ENCODE assay signal across 35 cellular contexts in genomic region chr3:63707731-63708130, GRCh38. TPM values are rescaled to one million over a fixed set of nuclear protein-coding genes. Genes with fewer than 3 reads are reported as not detected.
"Had no signal": no experiment of that assay in that cellular context is flagged by ENCODE, and none has a peak within 500 bp of the region (broad histone marks: within the 10 kb centered on the region; RNA-seq: fewer than 3 reads in every experiment).

No MANE protein-coding gene starts in this region.

- H3K27ac ChIP-seq: brain microvascular endothelial cell, foreskin keratinocyte, gastrocnemius medialis, WERI-Rb-1 had no signal

- H3K4me1 ChIP-seq: gastrocnemius medialis had no signal

- H3K27me3 ChIP-seq: brain microvascular endothelial cell, dorsolateral prefrontal cortex, foreskin keratinocyte, gastrocnemius medialis had no signal

- H3K36me3 ChIP-seq: brain microvascular endothelial cell, gastrocnemius medialis, WERI-Rb-1 had no signal

- H3K27me3 Mint-ChIP-seq: activated B cell treated with CpG ODN at 0.5 μM for 24 hours; activated CD8-positive, alpha-beta T cell treated with anti-CD3 and anti-CD28 coated beads for 36 hours; activated naive CD4-positive, alpha-beta T cell treated with anti-CD3 and anti-CD28 coated beads, Interleukin-2, amount 10 ng/mL, durations not matched to agents 7 days and 5 days; activated T-helper 17 cell treated with anti-CD3 and anti-CD28 coated beads, Interleukin-2, amount 50 U/mL, for 72 hours; T-cell; T-helper 17 cell had no signal

- H3K36me3 Mint-ChIP-seq: activated naive CD4-positive, alpha-beta T cell treated with anti-CD3 and anti-CD28 coated beads, Interleukin-2, amount 10 ng/mL, durations not matched to agents 7 days and 5 days; activated naive CD4-positive, alpha-beta T cell treated with anti-CD3 and anti-CD28 coated beads, Interleukin-2, amount 50 U/mL, for 72 hours; activated naive CD8-positive, alpha-beta T cell treated with anti-CD3 and anti-CD28 coated beads, Interleukin-2, amount 10 ng/mL, durations not matched to agents 7 days and 5 days; T-cell had no signal

- DNase-seq: activated B cell treated with CpG ODN at 0.5 μM for 24 hours; activated CD4-positive, alpha-beta T cell treated with anti-CD3 and anti-CD28 coated beads for 48 hours; activated CD4-positive, alpha-beta T cell treated with anti-CD3 and anti-CD28 coated beads, Interleukin-2, amount 50 U/mL, for 1 hour; activated CD4-positive, alpha-beta T cell treated with anti-CD3 and anti-CD28 coated beads, Interleukin-2, amount 50 U/mL, for 48 hours; activated CD8-positive, alpha-beta memory T cell treated with anti-CD3 and anti-CD28 coated beads for 24 hours; activated CD8-positive, alpha-beta T cell treated with anti-CD3 and anti-CD28 coated beads for 36 hours; activated effector memory CD4-positive, alpha-beta T cell treated with anti-CD3 and anti-CD28 coated beads, Interleukin-2, amount 50 U/mL, for 16 hours; activated naive CD4-positive, alpha-beta T cell treated with anti-CD3 and anti-CD28 coated beads, Interleukin-2, amount 10 ng/mL, durations not matched to agents 7 days and 5 days; activated naive CD8-positive, alpha-beta T cell treated with anti-CD3 and anti-CD28 coated beads, Interleukin-2, amount 10 ng/mL, durations not matched to agents 7 days and 5 days; activated T-cell treated with anti-CD3 and anti-CD28 coated beads, Interleukin-2, amount 50 U/mL, for 4 hours; amniotic stem cell; brain microvascular endothelial cell; dorsolateral prefrontal cortex; effector memory CD4-positive, alpha-beta T cell; endodermal cell; foreskin keratinocyte; gastrocnemius medialis; glutamatergic neuron; SW 1271; T-cell; T-helper 17 cell; T1000; WERI-Rb-1 had no signal

- H3K4me3 ChIP-seq: coronary artery, dorsolateral prefrontal cortex, gastrocnemius medialis had no signal

- H3K9me3 ChIP-seq: gastrocnemius medialis had no signal

- H3K4me3 Mint-ChIP-seq: activated B cell treated with CpG ODN at 0.5 μM for 24 hours; activated CD8-positive, alpha-beta T cell treated with anti-CD3 and anti-CD28 coated beads for 36 hours; activated naive CD4-positive, alpha-beta T cell treated with anti-CD3 and anti-CD28 coated beads, Interleukin-2, amount 10 ng/mL, durations not matched to agents 7 days and 5 days; activated naive CD8-positive, alpha-beta T cell treated with anti-CD3 and anti-CD28 coated beads, Interleukin-2, amount 10 ng/mL, durations not matched to agents 7 days and 5 days; activated T-cell treated with anti-CD3 and anti-CD28 coated beads, Interleukin-2, amount 50 U/mL, for 4 hours; activated T-helper 17 cell treated with anti-CD3 and anti-CD28 coated beads, Interleukin-2, amount 50 U/mL, for 72 hours; central memory CD8-positive, alpha-beta T cell; dendritic cell treated with granulocyte-macrophage colony-stimulating factor and Interleukin-4, amounts not matched to agents 40 ng/mL and 50 ng/mL, for 4 days; endodermal cell; T-cell; T-helper 17 cell; T-helper 2 cell treated with Interferon-gamma antibody and Interleukin-4, amounts not matched to agents 5 μg/mL and 100 μg/mL, for 36 hours had no signal

- H3K9me3 Mint-ChIP-seq: activated B cell treated with CpG ODN at 0.5 μM for 24 hours; activated CD8-positive, alpha-beta T cell treated with anti-CD3 and anti-CD28 coated beads for 36 hours; activated naive CD4-positive, alpha-beta T cell treated with anti-CD3 and anti-CD28 coated beads, Interleukin-2, amount 10 ng/mL, durations not matched to agents 7 days and 5 days; activated naive CD4-positive, alpha-beta T cell treated with anti-CD3 and anti-CD28 coated beads, Interleukin-2, amount 50 U/mL, for 72 hours; activated T-cell treated with anti-CD3 and anti-CD28 coated beads, Interleukin-2, amount 50 U/mL, for 4 hours; activated T-helper 17 cell treated with anti-CD3 and anti-CD28 coated beads, Interleukin-2, amount 50 U/mL, for 72 hours; dendritic cell treated with granulocyte-macrophage colony-stimulating factor and Interleukin-4, amounts not matched to agents 40 ng/mL and 50 ng/mL, for 4 days; endodermal cell; T-helper 2 cell treated with Interferon-gamma antibody and Interleukin-4, amounts not matched to agents 5 μg/mL and 100 μg/mL, for 36 hours had no signal

- H3K4me1 Mint-ChIP-seq: activated B cell treated with CpG ODN at 0.5 μM for 24 hours; activated naive CD4-positive, alpha-beta T cell treated with anti-CD3 and anti-CD28 coated beads, Interleukin-2, amount 10 ng/mL, durations not matched to agents 7 days and 5 days; activated naive CD8-positive, alpha-beta T cell treated with anti-CD3 and anti-CD28 coated beads, Interleukin-2, amount 10 ng/mL, durations not matched to agents 7 days and 5 days; activated T-helper 17 cell treated with anti-CD3 and anti-CD28 coated beads, Interleukin-2, amount 50 U/mL, for 72 hours; central memory CD8-positive, alpha-beta T cell; T-cell; T-helper 17 cell had no signal

- H3K27ac Mint-ChIP-seq: activated B cell treated with CpG ODN at 0.5 μM for 24 hours; activated CD8-positive, alpha-beta T cell treated with anti-CD3 and anti-CD28 coated beads for 36 hours; activated naive CD4-positive, alpha-beta T cell treated with anti-CD3 and anti-CD28 coated beads, Interleukin-2, amount 10 ng/mL, durations not matched to agents 7 days and 5 days; activated naive CD4-positive, alpha-beta T cell treated with anti-CD3 and anti-CD28 coated beads, Interleukin-2, amount 50 U/mL, for 72 hours; activated naive CD8-positive, alpha-beta T cell treated with anti-CD3 and anti-CD28 coated beads, Interleukin-2, amount 10 ng/mL, durations not matched to agents 7 days and 5 days; activated T-helper 17 cell treated with anti-CD3 and anti-CD28 coated beads, Interleukin-2, amount 50 U/mL, for 72 hours; dendritic cell treated with granulocyte-macrophage colony-stimulating factor and Interleukin-4, amounts not matched to agents 40 ng/mL and 50 ng/mL, for 4 days; endodermal cell; T-cell; T-helper 17 cell; T-helper 2 cell treated with Interferon-gamma antibody and Interleukin-4, amounts not matched to agents 5 μg/mL and 100 μg/mL, for 36 hours had no signal

RNA-seq across cellular contexts. Expression of gene SNTN, which starts 55.3 kb away (rescaled TPM):
- total RNA-seq: activated B cell treated with CpG ODN at 0.5 μM for 24 hours; activated CD8-positive, alpha-beta T cell treated with anti-CD3 and anti-CD28 coated beads for 36 hours; activated naive CD4-positive, alpha-beta T cell treated with anti-CD3 and anti-CD28 coated beads, Interleukin-2, amount 50 U/mL, for 72 hours; activated naive CD8-positive, alpha-beta T cell treated with anti-CD3 and anti-CD28 coated beads, Interleukin-2, amount 10 ng/mL, durations not matched to agents 7 days and 5 days; activated T-cell treated with anti-CD3 and anti-CD28 coated beads, Interleukin-2, amount 50 U/mL, for 4 hours; activated T-helper 17 cell treated with anti-CD3 and anti-CD28 coated beads, Interleukin-2, amount 50 U/mL, for 72 hours; astrocyte; bronchial epithelial cell; cardiac septum; cerebellum; epithelial cell of proximal tubule; esophagus mucosa; foreskin keratinocyte; gastrocnemius medialis; T-cell; T-helper 17 cell had no signal
- polyA plus RNA-seq: foreskin keratinocyte had no signal
